In the genomic region with DNA sequence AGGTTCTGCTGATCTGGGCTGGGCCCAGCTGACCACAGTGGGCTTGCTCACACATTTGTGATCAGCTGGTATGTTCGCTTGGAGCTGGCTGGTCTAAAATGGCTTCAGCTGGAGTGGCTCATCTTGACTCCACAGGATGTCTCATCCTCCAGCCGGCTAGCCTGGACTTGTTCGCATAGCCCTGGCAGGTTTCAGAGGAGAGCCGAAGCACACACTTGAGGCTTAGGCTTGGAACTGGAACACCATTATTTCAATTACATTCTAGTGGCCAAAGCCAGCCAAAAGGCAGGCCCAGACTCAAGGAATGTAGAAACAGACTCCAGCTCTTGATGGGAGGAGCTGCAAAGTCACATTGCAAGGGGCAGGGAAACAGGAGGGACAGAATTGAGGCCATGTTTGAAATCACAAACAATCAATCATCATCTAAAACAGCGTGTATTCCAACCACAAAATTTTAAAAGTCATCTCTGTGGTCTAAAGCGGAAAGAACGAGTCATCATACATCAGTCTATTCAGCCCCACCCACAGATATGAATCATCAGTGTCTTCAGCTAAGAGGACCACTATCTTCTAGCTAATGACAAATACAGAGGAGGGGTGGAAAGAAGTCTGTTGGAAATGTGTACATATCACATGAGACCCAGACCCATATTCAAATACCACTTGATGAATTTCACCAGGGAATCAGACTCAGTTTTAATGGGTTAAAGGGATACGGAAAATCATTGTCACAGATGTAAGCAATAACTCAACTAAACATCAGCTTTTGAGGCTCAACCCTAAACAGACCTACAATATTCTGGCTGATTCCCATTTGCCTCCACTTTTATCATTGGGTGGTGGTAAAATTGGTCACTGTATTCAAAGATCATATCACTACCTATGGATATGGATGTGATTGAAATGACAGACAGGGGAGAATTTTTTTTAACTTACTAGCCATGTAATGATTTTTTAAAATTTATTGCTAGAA, we compare ENCODE assay signal across 8 cellular contexts.
DNase-seq lines count a peak whose midpoint lies in the region; ATAC-seq, FAIRE-seq and TF ChIP-seq lines count a peak whose summit lies in the region.

No MANE protein-coding gene starts in this region.

- H3K27ac Mint-ChIP-seq in activated CD4-positive, alpha-beta T cell treated with anti-CD3 and anti-CD28 coated beads for 36 hours = peak overlapping the region; percentile 96

- CTCF ChIA-PET in activated CD4-positive, alpha-beta T cell treated with anti-CD3 and anti-CD28 coated beads for 36 hours (lab: Charles Lee) = interaction anchor here (0.6 to 2.3 kb wide), 6 partner anchors 55 to 313 kb away, joined by 3 to 7 read pairs (median 4); no protein-coding TSS in a partner anchor

- no peaks in the 10 kb centered on the region for H3K9me3 ChIP-seq in small intestine (ENCODE audit: control insufficient read depth, low read depth)

- ATAC-seq in activated CD4-positive, alpha-beta T cell treated with anti-CD3 and anti-CD28 coated beads for 36 hours = peak; percentile 84
- no peak for ATAC-seq in left colon

- H3K4me3 ChIP-seq in KMS-11 (IDR thresholded peaks at IDR 0.05; ENCODE audit: insufficient read depth, low read depth, low read length) = no peak overlapping the region
- no peak overlapping the region for H3K4me3 ChIP-seq in small intestine (ENCODE audit: low read depth in 1 of 2, low read length in 2 of 2)

- H3K4me1 Mint-ChIP-seq in activated CD4-positive, alpha-beta T cell treated with anti-CD3 and anti-CD28 coated beads for 36 hours = peaks cover 55% of the 10 kb centered on the region

- POLR2A ChIA-PET in activated CD4-positive, alpha-beta T cell treated with anti-CD3 and anti-CD28 coated beads for 36 hours (lab: Charles Lee) = interaction anchor here (0.6 to 2.4 kb wide), 10 partner anchors 35 to 748 kb away, joined by 3 to 7 read pairs (median 4); a partner anchor contains a TSS

- H3K27ac ChIP-seq in KMS-11 (no peak overlapping the region), small intestine (ENCODE audit: low read depth in 1 of 2, low read length in 1 of 2) (peak overlapping the region in 1 of 2 donors; percentile 12)

- no peak overlapping the region for H2AFZ ChIP-seq in KMS-11 (ENCODE audit: low read depth)

- H3K4me3 Mint-ChIP-seq in activated CD4-positive, alpha-beta T cell treated with anti-CD3 and anti-CD28 coated beads for 36 hours = peak overlapping the region; percentile 58

- peak overlapping the region; percentile 12; the same call in 1 of the 2 replicates for H3K4me2 ChIP-seq in KMS-11

- H3K79me2 ChIP-seq in KMS-11 (ENCODE audit: insufficient read depth, low read depth) = no peaks in the 10 kb centered on the region

- no peaks in the 10 kb centered on the region for H4K20me1 ChIP-seq in KMS-11 (ENCODE audit: insufficient read depth)

- intact Hi-C loops in activated CD4-positive, alpha-beta T cell treated with anti-CD3 and anti-CD28 coated beads for 36 hours (cut with DNase I, micrococcal nuclease) = loop anchor here (1.0 to 10.0 kb wide), 12 partner anchors 43 to 544 kb away; a partner anchor contains a TSS
- intact Hi-C loops in left colon (cut with DNase I, micrococcal nuclease) = no loop called here

- H3K36me3 ChIP-seq in KMS-11 (ENCODE audit: insufficient read depth) (no peaks in the 10 kb centered on the region), small intestine (ENCODE audit: control insufficient read depth in 2 of 2, insufficient read depth in 2 of 2, low read length in 2 of 2) (no peaks in the 10 kb centered on the region)

- TF ChIP-seq CTCF in GM20000 (IDR thresholded peaks at IDR 0.05; ENCODE audit: extremely low read depth, missing control alignments) (no peak), KMS-11 (conservative IDR thresholded peaks at IDR 0.05; ENCODE audit: low read depth, low read length) (no peak)

- H3K9me3 Mint-ChIP-seq in activated CD4-positive, alpha-beta T cell treated with anti-CD3 and anti-CD28 coated beads for 36 hours (ENCODE audit: low read depth) = peaks cover 5% of the 10 kb centered on the region

- H3K27me3 ChIP-seq in KMS-11 (ENCODE audit: insufficient read depth, low read depth) (no peaks in the 10 kb centered on the region), small intestine (ENCODE audit: control insufficient read depth in 2 of 2, insufficient read depth in 2 of 2, low read length in 2 of 2) (no peaks in the 10 kb centered on the region)

- FAIRE-seq in small intestine (lab: Jason Lieb, UNC) = no peak

- H3K27me3 Mint-ChIP-seq in activated CD4-positive, alpha-beta T cell treated with anti-CD3 and anti-CD28 coated beads for 36 hours = no peaks in the 10 kb centered on the region

- 69 to 87% (median 72%) methylated on average over 8 of the region's 8 CpGs for WGBS in small intestine, 3 donors

- DNase-seq in CMK (ENCODE audit: low read depth) = peak; percentile 22
- DNase-seq in GM20000 (ENCODE audit: low spot score) = peak; percentile 64
- peak; percentile 65 for DNase-seq in activated CD4-positive, alpha-beta T cell treated with anti-CD3 and anti-CD28 coated beads for 36 hours
- DNase-seq in dermis microvascular lymphatic vessel endothelial cell (ENCODE audit: low read depth in 2 of 2) = peak; percentile 52 to 71
- DNase-seq in small intestine = peak; percentile 59
- DNase-seq in left colon = no peak
- DNase-seq in NCI-H1436 (lab: John Stamatoyannopoulos, UW) = no peak

- H3K9ac ChIP-seq in KMS-11 = no peak overlapping the region

- H3K4me1 ChIP-seq in KMS-11 (ENCODE audit: low read depth, poor library complexity, severe bottlenecking) (peaks cover 15% of the 10 kb centered on the region), small intestine (ENCODE audit: control insufficient read depth in 2 of 2, insufficient read depth in 1 of 2, low read depth in 1 of 2, low read length in 1 of 2) (no peaks in the 10 kb centered on the region)

- peaks cover 7% of the 10 kb centered on the region for H3K36me3 Mint-ChIP-seq in activated CD4-positive, alpha-beta T cell treated with anti-CD3 and anti-CD28 coated beads for 36 hours (ENCODE audit: low read depth)

Comparison
In these comparisons a context has a peak if more than half of its experiments do, and no peak if none do; other contexts are left out.
1. DNase-seq: peak in CMK (single experiment), GM20000 (single experiment), activated CD4-positive, alpha-beta T cell treated with anti-CD3 and anti-CD28 coated beads for 36 hours (single experiment), dermis microvascular lymphatic vessel endothelial cell (2 of 2) and small intestine (single experiment); none in left colon (0 of 2) and NCI-H1436 (single experiment).
2. intact Hi-C loops: an anchor here in activated CD4-positive, alpha-beta T cell treated with anti-CD3 and anti-CD28 coated beads for 36 hours (1.0 to 10.0 kb wide); none called in left colon.